In genomic region chr9:126292736-126293521, GRCh38 we compare ENCODE assay signal across 23 cellular contexts.
"Had no signal": no experiment of that assay in that cellular context is flagged by ENCODE, and none has a peak within 500 bp of the region (broad histone marks: within the 10 kb centered on the region; RNA-seq: fewer than 3 reads in every experiment).

No MANE protein-coding gene starts in this region.

- H3K27ac ChIP-seq: breast epithelium, gastroesophageal sphincter, heart right ventricle, left ventricle myocardium inferior, pancreas, stomach, testis, upper lobe of left lung had no signal

- H3K27ac Mint-ChIP-seq: activated B cell treated with CpG ODN at 0.5 μM for 24 hours; activated CD4-positive, alpha-beta memory T cell treated with anti-CD3 and anti-CD28 coated beads for 36 hours; activated naive CD4-positive, alpha-beta T cell treated with anti-CD3 and anti-CD28 coated beads, Interleukin-2, amount 50 U/mL, for 24 hours; activated T-helper 2 cell treated with anti-CD3 and anti-CD28 coated beads, Interferon-gamma antibody, Interleukin-2, Interleukin-4, amounts not matched to agents 10 μg/mL and 5 μg/mL and 100 μg/mL, durations not matched to agents 14 hours and 24 hours and 36 hours had no signal

- DNase-seq: activated B cell treated with CpG ODN at 0.5 μM for 24 hours; activated CD4-positive, alpha-beta memory T cell treated with anti-CD3 and anti-CD28 coated beads for 36 hours; activated CD4-positive, alpha-beta T cell treated with anti-CD3 and anti-CD28 coated beads for 4 hours; activated T-cell treated with anti-CD3 and anti-CD28 coated beads, Interleukin-2, amount 50 U/mL, for 1 hour; cerebellar nuclear complex; cortex of kidney; effector CD4-positive, alpha-beta T cell; heart right ventricle; kidney glomerular epithelial cell; left ventricle myocardium inferior; mammary epithelial cell; pancreas; stomach; T-helper 1 cell; T-helper 9 cell had no signal

- H3K4me1 ChIP-seq: breast epithelium, gastroesophageal sphincter, heart right ventricle, left ventricle myocardium inferior, pancreas, stomach, testis, upper lobe of left lung had no signal

- H3K36me3 ChIP-seq: breast epithelium, gastroesophageal sphincter, heart right ventricle, left ventricle myocardium inferior, pancreas, stomach, upper lobe of left lung had no signal

- H3K4me3 Mint-ChIP-seq: activated B cell treated with CpG ODN at 0.5 μM for 24 hours; activated CD4-positive, alpha-beta memory T cell treated with anti-CD3 and anti-CD28 coated beads for 36 hours; activated naive CD4-positive, alpha-beta T cell treated with anti-CD3 and anti-CD28 coated beads, Interleukin-2, amount 50 U/mL, for 24 hours had no signal

- H3K4me3 ChIP-seq: breast epithelium, gastroesophageal sphincter, heart right ventricle, left ventricle myocardium inferior, pancreas, smooth muscle cell, stomach, testis, upper lobe of left lung had no signal

- H3K27me3 ChIP-seq: breast epithelium, pancreas, testis, upper lobe of left lung had no signal

- H3K36me3 Mint-ChIP-seq: activated CD4-positive, alpha-beta memory T cell treated with anti-CD3 and anti-CD28 coated beads for 36 hours; activated naive CD4-positive, alpha-beta T cell treated with anti-CD3 and anti-CD28 coated beads, Interleukin-2, amount 50 U/mL, for 24 hours had no signal

- H3K4me1 Mint-ChIP-seq: activated B cell treated with CpG ODN at 0.5 μM for 24 hours; activated naive CD4-positive, alpha-beta T cell treated with anti-CD3 and anti-CD28 coated beads, Interleukin-2, amount 50 U/mL, for 24 hours had no signal

- H3K9me3 Mint-ChIP-seq: activated B cell treated with CpG ODN at 0.5 μM for 24 hours; activated CD4-positive, alpha-beta memory T cell treated with anti-CD3 and anti-CD28 coated beads for 36 hours; activated naive CD4-positive, alpha-beta T cell treated with anti-CD3 and anti-CD28 coated beads, Interleukin-2, amount 50 U/mL, for 24 hours; activated T-helper 2 cell treated with anti-CD3 and anti-CD28 coated beads, Interferon-gamma antibody, Interleukin-2, Interleukin-4, amounts not matched to agents 10 μg/mL and 5 μg/mL and 100 μg/mL, durations not matched to agents 14 hours and 24 hours and 36 hours had no signal

- H3K9me3 ChIP-seq: breast epithelium, gastroesophageal sphincter, heart right ventricle, left ventricle myocardium inferior, pancreas, stomach, testis, upper lobe of left lung had no signal

- ATAC-seq: gastroesophageal sphincter, pancreas, sciatic nerve had no signal

- H3K4me2 ChIP-seq: smooth muscle cell had no signal
